Comparison of ENCODE assay signal across 10 cellular contexts in genomic region chr20:41408131-41408789, GRCh38. TPM values are rescaled to one million over a fixed set of nuclear protein-coding genes. Genes with fewer than 3 reads are reported as not detected.
DNase-seq lines count a peak whose midpoint lies in the region; ATAC-seq lines count a peak whose summit lies in the region.
"Had no signal": no experiment of that assay in that cellular context is flagged by ENCODE, and none has a peak within 500 bp of the region (broad histone marks: within the 10 kb centered on the region; RNA-seq: fewer than 3 reads in every experiment).

No MANE protein-coding gene starts in this region.

- H3K4me3 Mint-ChIP-seq in activated naive CD8-positive, alpha-beta T cell treated with anti-CD3 and anti-CD28 coated beads for 36 hours, result no peak overlapping the region
- H3K4me3 Mint-ChIP-seq: neural crest cell had no signal

- intact Hi-C loops in posterior vena cava (cut with DNase I), result loop anchor here in 1 of 2 donors (5.0 kb wide), 1 partner anchor 66 kb away; the partner anchor contains the start of gene LPIN3
- intact Hi-C loops in sciatic nerve (cut with DNase I), result no loop called here

- H3K9me3 Mint-ChIP-seq in activated naive CD8-positive, alpha-beta T cell treated with anti-CD3 and anti-CD28 coated beads for 36 hours, result no peaks in the 10 kb centered on the region
- H3K9me3 Mint-ChIP-seq: neural crest cell had no signal

- H3K9ac ChIP-seq in BLaER1 treated with 17β-estradiol and CSF1 and Interleukin-3, amounts not matched to agents 10 nM and 100 nM, result peak overlapping the region in 4 of 11 experiments; percentile 13 to 43 (median 34); a peak in 7 of 22 replicates

- H3K4me2 ChIP-seq in BLaER1 treated with 17β-estradiol and CSF1 and Interleukin-3, amounts not matched to agents 10 nM and 100 nM, result peak overlapping the region; percentile 55 to 90 (median 79)

- H3K27me3 Mint-ChIP-seq in activated naive CD8-positive, alpha-beta T cell treated with anti-CD3 and anti-CD28 coated beads for 36 hours, result no peaks in the 10 kb centered on the region

- peaks cover 13% of the 10 kb centered on the region for H3K4me1 Mint-ChIP-seq in activated naive CD8-positive, alpha-beta T cell treated with anti-CD3 and anti-CD28 coated beads for 36 hours

- ATAC-seq in GM18909 (IDR thresholded peaks at IDR 0.05; ENCODE audit: poor library complexity, unreplicated experiment), result peak; percentile 91
- ATAC-seq in HG03060 (IDR thresholded peaks at IDR 0.05; ENCODE audit: low read depth, unreplicated experiment), result peak; percentile 57
- ATAC-seq in sciatic nerve, result no peak
- ATAC-seq in HG02938 (IDR thresholded peaks at IDR 0.05; ENCODE audit: unreplicated experiment), result no peak

- H3K27me3 ChIP-seq in BLaER1 treated with 17β-estradiol and CSF1 and Interleukin-3, amounts not matched to agents 10 nM and 100 nM, result no peaks in the 10 kb centered on the region

- DNase-seq in activated naive CD8-positive, alpha-beta T cell treated with anti-CD3 and anti-CD28 coated beads for 36 hours, result peak; percentile 13
- DNase-seq in posterior vena cava (ENCODE audit: low spot score) (no peak), dedifferentiated amniotic fluid mesenchymal stem cell (ENCODE audit: extremely low spot score) (no peak), sciatic nerve (ENCODE audit: low spot score) (no peak)
- DNase-seq: NCI-H187 treated with DMSO at 0.1 percent for 48 hours had no signal

- H3K27ac ChIP-seq in BLaER1 treated with 17β-estradiol and CSF1 and Interleukin-3, amounts not matched to agents 10 nM and 100 nM, result peak overlapping the region in 2 of 11 experiments; percentile 7 to 42; a peak in 1 of 22 replicates

- H3K27ac Mint-ChIP-seq in activated naive CD8-positive, alpha-beta T cell treated with anti-CD3 and anti-CD28 coated beads for 36 hours, result no peak overlapping the region

- H3K4me1 ChIP-seq in BLaER1 treated with 17β-estradiol and CSF1 and Interleukin-3, amounts not matched to agents 10 nM and 100 nM, result peaks cover 43 to 72% (median 52%) of the 10 kb centered on the region in 10 experiments

- peaks cover 14 to 74% (median 29%) of the 10 kb centered on the region in 11 experiments; a peak in 21 of 22 replicates for H4K20me1 ChIP-seq in BLaER1 treated with 17β-estradiol and CSF1 and Interleukin-3, amounts not matched to agents 10 nM and 100 nM

- H3K36me3 Mint-ChIP-seq in activated naive CD8-positive, alpha-beta T cell treated with anti-CD3 and anti-CD28 coated beads for 36 hours, result peaks cover 8% of the 10 kb centered on the region

- peaks cover 70 to 99% (median 82%) of the 10 kb centered on the region in 11 experiments for H3K36me3 ChIP-seq in BLaER1 treated with 17β-estradiol and CSF1 and Interleukin-3, amounts not matched to agents 10 nM and 100 nM

- H3K9me3 ChIP-seq in BLaER1 treated with 17β-estradiol and CSF1 and Interleukin-3, amounts not matched to agents 10 nM and 100 nM (replicated peaks in 1 of 11), result no peaks in the 10 kb centered on the region

- H3K4me3 ChIP-seq in BLaER1 treated with 17β-estradiol and CSF1 and Interleukin-3, amounts not matched to agents 10 nM and 100 nM, result no peak overlapping the region

RNA-seq across cellular contexts. Expression of gene EMILIN3, which starts 41.6 kb away (rescaled TPM):
- total RNA-seq in activated naive CD8-positive, alpha-beta T cell treated with anti-CD3 and anti-CD28 coated beads for 36 hours, result not detected
- total RNA-seq in posterior vena cava (1 to 10 TPM; 1.4 to 2.3 TPM), sciatic nerve (9.9 TPM)

Comparison
In these comparisons a context has a peak if more than half of its experiments do, and no peak if none do; other contexts are left out.
1. ATAC-seq: peak in GM18909 (single experiment) and HG03060 (single experiment); none in sciatic nerve (single experiment) and HG02938 (single experiment).